ENCODE assay signal across 9 cellular contexts in genomic region chr11:69497221-69497787, GRCh38. TPM values are rescaled to one million over a fixed set of nuclear protein-coding genes. Genes with fewer than 3 reads are reported as not detected.
DNase-seq lines count a peak whose midpoint lies in the region; ATAC-seq and TF ChIP-seq lines count a peak whose summit lies in the region.
"Had no signal": no experiment of that assay in that cellular context is flagged by ENCODE, and none has a peak within 500 bp of the region (broad histone marks: within the 10 kb centered on the region; RNA-seq: fewer than 3 reads in every experiment).

No MANE protein-coding gene starts in this region.

- H3K9me3 ChIP-seq in heart left ventricle: no peaks in the 10 kb centered on the region

- 0 to 12% (median 9%) methylated on average over 10 to 19 of the region's 19 CpGs for WGBS in heart left ventricle, 4 donors

- peak; percentile 94 for DNase-seq in ELF-1 (ENCODE audit: low read depth, low spot score)
- DNase-seq in amniotic epithelial cell (ENCODE audit: low read depth): peak; percentile 96
- DNase-seq in heart left ventricle: peak; percentile 87 to 96 (median 91)
- DNase-seq in pulmonary artery endothelial cell (ENCODE audit: low read depth, low spot score): peak; percentile 52
- no peak for DNase-seq in DMS79 (lab: John Stamatoyannopoulos, UW)
- DNase-seq in NCI-H774 (lab: John Stamatoyannopoulos, UW): no peak
- no peak for DNase-seq in NCI-H2227 (lab: John Stamatoyannopoulos, UW; ENCODE audit: unreplicated experiment)

- peak in 2 of 12 donors; percentile 7 to 15 for TF ChIP-seq CTCF in heart left ventricle (IDR thresholded peaks at IDR 0.05)

- peak; percentile 95 to 98 (median 97) for ATAC-seq in heart left ventricle
- no peak for ATAC-seq in HG03280 (IDR thresholded peaks at IDR 0.05; ENCODE audit: unreplicated experiment)

- intact Hi-C loops in heart left ventricle (cut with DNase I): loop anchor here in 6 of 10 donors (2.0 to 10.0 kb wide), 7 partner anchors 47 to 373 kb away; partner anchors contain the start of gene CCND1 (in 2 of the 6)

- H3K27me3 ChIP-seq in heart left ventricle: no peaks in the 10 kb centered on the region

- TF ChIP-seq POLR2A in heart left ventricle (IDR thresholded peaks at IDR 0.05): peak in 1 of 2 donors; percentile 23

- no peaks in the 10 kb centered on the region for H3K36me3 ChIP-seq in heart left ventricle

- H3K27ac ChIP-seq in heart left ventricle: peak overlapping the region; percentile 64 to 94 (median 88)

- H3K4me3 ChIP-seq in heart left ventricle: no peak overlapping the region

- peaks cover 3 to 70% (median 28%) of the 10 kb centered on the region in 12 donors for H3K4me1 ChIP-seq in heart left ventricle

RNA-seq across cellular contexts. Expression of gene LINC01488, which starts 15.8 kb away (rescaled TPM):
- under 1 TPM in 5 of 9 donors, not detected in 4; 0.04 to 0.42 (median 0.13) TPM for total RNA-seq in heart left ventricle
- polyA plus RNA-seq in heart left ventricle: under 1 TPM in 1 of 2 donors, not detected in 1; 0.23 TPM
- not detected in 2 replicates for total RNA-seq in pulmonary artery endothelial cell
- polyA plus RNA-seq: adipose tissue had no signal

Comparison
In these comparisons a context has a peak if more than half of its experiments do, and no peak if none do; other contexts are left out.
1. DNase-seq: peak in ELF-1 (single experiment), amniotic epithelial cell (single experiment), heart left ventricle (5 of 5) and pulmonary artery endothelial cell (single experiment); none in DMS79 (single experiment), NCI-H774 (single experiment) and NCI-H2227 (single experiment).